In the genomic region with DNA sequence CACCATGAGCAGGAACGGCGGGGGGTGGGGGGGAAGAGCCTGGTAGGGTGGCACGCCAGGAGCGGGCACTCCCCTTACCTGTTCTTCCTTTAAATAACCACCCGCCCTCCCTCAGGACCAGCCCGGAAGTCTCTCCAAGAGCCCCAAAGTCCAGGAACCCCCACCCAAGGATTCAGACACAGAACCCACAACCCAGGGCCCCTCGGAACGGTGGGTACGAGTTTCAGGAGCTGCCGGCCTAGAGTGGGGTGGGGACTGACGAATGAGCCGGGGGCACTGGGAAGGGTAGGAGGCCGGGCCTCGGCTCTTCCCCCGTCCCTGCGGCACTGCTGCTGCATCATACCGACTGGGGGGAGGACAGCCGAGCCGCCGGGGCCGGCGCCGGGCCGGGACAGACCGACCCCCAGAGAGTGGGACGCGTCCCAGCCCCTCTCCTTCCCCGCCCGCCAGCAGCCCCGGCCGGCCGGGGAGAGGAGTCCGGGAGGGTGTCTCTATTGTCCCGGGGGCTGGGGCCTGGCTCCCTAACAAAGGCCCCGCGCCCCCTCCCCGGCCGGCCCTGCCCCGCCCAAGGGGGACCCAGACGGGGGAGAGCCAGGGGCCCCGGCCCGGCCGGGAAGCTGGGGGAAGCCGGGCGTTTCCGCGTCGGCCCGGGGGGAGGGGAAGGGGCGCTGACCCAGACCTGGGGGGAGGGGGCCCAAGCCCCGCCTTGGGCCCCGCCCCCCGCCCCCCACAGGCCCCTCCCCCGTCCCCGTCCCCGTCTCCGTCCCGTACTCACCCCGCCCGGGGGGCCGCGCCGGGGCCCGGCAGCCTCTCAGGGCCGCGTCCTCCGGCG, we compare ENCODE assay signal across 7 cellular contexts. TPM values are rescaled to one million over a fixed set of nuclear protein-coding genes. Genes with fewer than 3 reads are reported as not detected.
DNase-seq lines count a peak whose midpoint lies in the region; ATAC-seq and TF ChIP-seq lines count a peak whose summit lies in the region.

No MANE protein-coding gene starts in this region.

- TF ChIP-seq CTCF in HFF-Myc (IDR thresholded peaks at IDR 0.05; ENCODE audit: low read depth, low read length, missing control alignments) = no peak
- TF ChIP-seq CTCF in lower lobe of right lung (IDR thresholded peaks at IDR 0.05) = no peak

- H3K27me3 ChIP-seq in ectodermal cell (ENCODE audit: control insufficient read depth, insufficient read depth, low read length, poor library complexity, severe bottlenecking) (no peaks in the 10 kb centered on the region), lower lobe of right lung (ENCODE audit: low read depth) (no peaks in the 10 kb centered on the region)

- H3K36me3 ChIP-seq in ectodermal cell (ENCODE audit: control insufficient read depth, insufficient read depth, low read length) = peaks cover 25% of the 10 kb centered on the region
- peaks cover 37% of the 10 kb centered on the region for H3K36me3 ChIP-seq in lower lobe of right lung

- H3K4me3 ChIP-seq in HFF-Myc (replicated peaks; ENCODE audit: low read depth, low read length) (peak overlapping the region; percentile 76), ectodermal cell (ENCODE audit: insufficient read depth, low read depth, low read length) (peak overlapping the region; percentile 73), lower lobe of right lung (peak overlapping the region; percentile 83)

- ATAC-seq in GM18498 (IDR thresholded peaks at IDR 0.05; ENCODE audit: unreplicated experiment) = peak; percentile 31
- ATAC-seq in lower lobe of right lung = peak; percentile 52 to 54

- DNase-seq in HFF-Myc (ENCODE audit: extremely low read depth, low read depth) (no peak), NCI-H1930 (lab: John Stamatoyannopoulos, UW) (peak; percentile 53 to 60), lower lobe of right lung (peak; percentile 82)
- DNase-seq in activated CD4-positive, alpha-beta T cell treated with anti-CD3 and anti-CD28 coated beads, Interleukin-2, amount 50 U/mL, for 1 hour = peak; percentile 45
- DNase-seq in stimulated activated naive CD4-positive, alpha-beta T cell (lab: John Stamatoyannopoulos, UW) = peak; percentile 50 to 82 (median 72)

- H3K27ac ChIP-seq in ectodermal cell (ENCODE audit: insufficient read depth, low read depth, low read length, poor library complexity, severe bottlenecking) (peak overlapping the region; percentile 84), lower lobe of right lung (peak overlapping the region; percentile 96)

- 0 to 1% methylated on average over 68 of the region's 68 CpGs for WGBS in ectodermal cell, 2 experiments

- H3K4me1 ChIP-seq in ectodermal cell (ENCODE audit: control insufficient read depth, insufficient read depth, low read length) = peaks cover 5% of the 10 kb centered on the region
- peaks cover 29% of the 10 kb centered on the region for H3K4me1 ChIP-seq in lower lobe of right lung

- H3K9me3 ChIP-seq in ectodermal cell (ENCODE audit: control insufficient read depth, low read length) = no peaks in the 10 kb centered on the region
- no peaks in the 10 kb centered on the region for H3K9me3 ChIP-seq in lower lobe of right lung

- intact Hi-C loops in lower lobe of right lung (cut with DNase I) = no loop called here

RNA-seq across cellular contexts. Expression of gene ATXN7L3, which starts 0.7 kb away (rescaled TPM):
- 87.9 TPM for polyA plus RNA-seq in ectodermal cell (2013, experiment 1 of 4)
- polyA plus RNA-seq in ectodermal cell (2013, experiment 2 of 4) = 95.0 TPM
- 70.0 TPM for polyA plus RNA-seq in ectodermal cell (2013, experiment 3 of 4)
- 80.2 TPM for polyA plus RNA-seq in ectodermal cell (2013, experiment 4 of 4)
- total RNA-seq in lower lobe of right lung = 67.4 TPM

RNA-seq across cellular contexts. Expression of gene TMUB2, which starts 12.2 kb away (rescaled TPM):
- polyA plus RNA-seq in ectodermal cell (2013, experiment 1 of 4) = 41.7 TPM
- 44.8 TPM for polyA plus RNA-seq in ectodermal cell (2013, experiment 2 of 4)
- 38.3 TPM for polyA plus RNA-seq in ectodermal cell (2013, experiment 3 of 4)
- 42.5 TPM for polyA plus RNA-seq in ectodermal cell (2013, experiment 4 of 4)
- total RNA-seq in lower lobe of right lung = 41.9 TPM

RNA-seq across cellular contexts. Expression of gene UBTF, which starts 20.5 kb away (rescaled TPM):
- 72.5 TPM for polyA plus RNA-seq in ectodermal cell (2013, experiment 1 of 4)
- polyA plus RNA-seq in ectodermal cell (2013, experiment 2 of 4) = 71.0 TPM
- polyA plus RNA-seq in ectodermal cell (2013, experiment 3 of 4) = 48.0 TPM
- 49.3 TPM for polyA plus RNA-seq in ectodermal cell (2013, experiment 4 of 4)
- total RNA-seq in lower lobe of right lung = 56.7 TPM

RNA-seq across cellular contexts. Expression of gene ASB16, which starts 28.4 kb away (rescaled TPM):
- not detected for polyA plus RNA-seq in ectodermal cell (2013, experiment 1 of 4)
- polyA plus RNA-seq in ectodermal cell (2013, experiment 2 of 4) = 0.18 TPM
- not detected for polyA plus RNA-seq in ectodermal cell (2013, experiment 3 of 4)
- polyA plus RNA-seq in ectodermal cell (2013, experiment 4 of 4) = 0.20 TPM
- not detected for total RNA-seq in lower lobe of right lung

RNA-seq across cellular contexts. Expression of gene HROB, which starts 57.2 kb away (rescaled TPM):
- polyA plus RNA-seq in ectodermal cell (2013, experiment 1 of 4) = 13.3 TPM
- 15.9 TPM for polyA plus RNA-seq in ectodermal cell (2013, experiment 2 of 4)
- 11.8 TPM for polyA plus RNA-seq in ectodermal cell (2013, experiment 3 of 4)
- polyA plus RNA-seq in ectodermal cell (2013, experiment 4 of 4) = 12.0 TPM
- total RNA-seq in lower lobe of right lung = 0.50 TPM
